In genomic region chr14:100900837-100901390, GRCh38 we compare ENCODE assay signal across 1 cellular context.
TF ChIP-seq lines count a peak whose summit lies in the region.

No MANE protein-coding gene starts in this region.

TF ChIP-seq in HepG2, 621 proteins besides CTCF, POLR2A, EP300 and RAD21 (continued from another document and continues in another):
- TF ChIP-seq SKIL (CRISPR knock-in tag; IDR thresholded peaks at IDR 0.05; ENCODE audit: borderline replicate concordance) (no peak), MXD3 (CRISPR knock-in tag; IDR thresholded peaks at IDR 0.05) (no peak), WIZ (CRISPR knock-in tag; IDR thresholded peaks at IDR 0.05) (0 out of 2 replicates have a peak, but pooled peaks have one; percentile 44), JUN (CRISPR knock-in tag; IDR thresholded peaks at IDR 0.05) (no peak), JUNB (CRISPR knock-in tag; IDR thresholded peaks at IDR 0.05; ENCODE audit: borderline replicate concordance) (no peak), NFYB (CRISPR knock-in tag; IDR thresholded peaks at IDR 0.05) (no peak), EED (CRISPR knock-in tag; IDR thresholded peaks at IDR 0.05) (no peak), SETDB1 (CRISPR knock-in tag; IDR thresholded peaks at IDR 0.05; ENCODE audit: borderline replicate concordance) (no peak), HIC2 (CRISPR knock-in tag; IDR thresholded peaks at IDR 0.05; ENCODE audit: low read depth) (no peak), TRIM22 (IDR thresholded peaks at IDR 0.05) (no peak), ZBTB25 (CRISPR knock-in tag; IDR thresholded peaks at IDR 0.05) (no peak), CCDC6 (CRISPR knock-in tag; IDR thresholded peaks at IDR 0.05) (no peak), SNAPC2 (CRISPR knock-in tag; IDR thresholded peaks at IDR 0.05) (no peak), CBX5 (CRISPR knock-in tag; IDR thresholded peaks at IDR 0.05; ENCODE audit: borderline replicate concordance) (0 out of 2 replicates have a peak, but pooled peaks have one; percentile 58), HDAC2 (CRISPR knock-in tag; IDR thresholded peaks at IDR 0.05) (peak; percentile 54; the same call in 1 of the 2 replicates), ZNF550 (CRISPR knock-in tag; IDR thresholded peaks at IDR 0.05; ENCODE audit: borderline replicate concordance) (no peak), ZNF580 (CRISPR knock-in tag; IDR thresholded peaks at IDR 0.05; ENCODE audit: borderline replicate concordance, low read depth) (no peak), ZXDC (CRISPR knock-in tag; IDR thresholded peaks at IDR 0.05) (no peak), FOXC1 (CRISPR knock-in tag; IDR thresholded peaks at IDR 0.05; ENCODE audit: borderline replicate concordance) (no peak), POLR2AphosphoS2 (IDR thresholded peaks at IDR 0.05; ENCODE audit: low read depth, low read length) (no peak), ZBTB40 (IDR thresholded peaks at IDR 0.05) (no peak), ZBTB40 (CRISPR knock-in tag; IDR thresholded peaks at IDR 0.05) (no peak), ZNF546 (CRISPR knock-in tag; conservative IDR thresholded peaks at IDR 0.05) (no peak; the same call in 1 of the 2 replicates), SALL1 (CRISPR knock-in tag; IDR thresholded peaks at IDR 0.05) (no peak), HMGA1 (CRISPR knock-in tag; conservative IDR thresholded peaks at IDR 0.05) (no peak), KDM1A (CRISPR knock-in tag; IDR thresholded peaks at IDR 0.05) (no peak), CEBPG (CRISPR knock-in tag; IDR thresholded peaks at IDR 0.05) (peak; percentile 25; the same call in 1 of the 2 replicates), ZNF713 (CRISPR knock-in tag; IDR thresholded peaks at IDR 0.05) (no peak), SOX5 (CRISPR knock-in tag; IDR thresholded peaks at IDR 0.05; ENCODE audit: borderline replicate concordance) (no peak), CHCHD3 (CRISPR knock-in tag; IDR thresholded peaks at IDR 0.05) (no peak), RFXANK (CRISPR knock-in tag; IDR thresholded peaks at IDR 0.05) (no peak), ZNF740 (CRISPR knock-in tag; IDR thresholded peaks at IDR 0.05) (peak; percentile 76; the same call in 1 of the 2 replicates), MED1 (CRISPR knock-in tag; IDR thresholded peaks at IDR 0.05) (peak; percentile 39), SNAPC5 (CRISPR knock-in tag; IDR thresholded peaks at IDR 0.05; ENCODE audit: borderline replicate concordance) (no peak), ZBTB10 (CRISPR knock-in tag; IDR thresholded peaks at IDR 0.05; ENCODE audit: borderline replicate concordance) (no peak), NAIF1 (CRISPR knock-in tag; IDR thresholded peaks at IDR 0.05; ENCODE audit: borderline replicate concordance) (no peak), EHMT2 (IDR thresholded peaks at IDR 0.05; ENCODE audit: borderline replicate concordance, low read depth, low read length) (no peak)
